Comparison of ENCODE assay signal across 24 cellular contexts in genomic region chr5:89534331-89534730, GRCh38.
DNase-seq lines count a peak whose midpoint lies in the region; ATAC-seq and TF ChIP-seq lines count a peak whose summit lies in the region.
"Had no signal": no experiment of that assay in that cellular context is flagged by ENCODE, and none has a peak within 500 bp of the region (broad histone marks: within the 10 kb centered on the region; RNA-seq: fewer than 3 reads in every experiment).

No MANE protein-coding gene starts in this region.

- peaks cover 0 to under 1% of the 10 kb centered on the region in 2 donors for H3K9me3 Mint-ChIP-seq in stimulated activated naive B cell treated with anti-CD40 and anti-IgM and Interleukin-4, amounts not matched to agents 10 μg/mL and 1 μg/mL and 100 μg/mL, for 72 hours
- H3K9me3 Mint-ChIP-seq: activated CD8-positive, alpha-beta T cell treated with anti-CD3 and anti-CD28 coated beads for 36 hours; CD8-positive, alpha-beta T cell had no signal

- no peak for TF ChIP-seq CTCF in epithelial cell of esophagus (IDR thresholded peaks at IDR 0.05; ENCODE audit: insufficient read depth, low read depth, low read length, missing control alignments)

- no peak overlapping the region for H3K4me3 Mint-ChIP-seq in stimulated activated naive B cell treated with anti-CD40 and anti-IgM and Interleukin-4, amounts not matched to agents 10 μg/mL and 1 μg/mL and 100 μg/mL, for 72 hours
- H3K4me3 Mint-ChIP-seq: activated CD8-positive, alpha-beta T cell treated with anti-CD3 and anti-CD28 coated beads for 36 hours; CD8-positive, alpha-beta T cell; central memory CD8-positive, alpha-beta T cell had no signal

- DNase-seq in HS-5 (ENCODE audit: low read depth) (peak; percentile 9), epithelial cell of esophagus (ENCODE audit: low read depth) (peak; percentile 37), kidney glomerular epithelial cell (lab: John Stamatoyannopoulos, UW) (peak; percentile 39), putamen (ENCODE audit: low spot score) (no peak), RKO (ENCODE audit: low spot score) (no peak), NCI-H2227 (lab: John Stamatoyannopoulos, UW; ENCODE audit: unreplicated experiment) (no peak)
- DNase-seq in stimulated activated naive B cell treated with anti-CD40 and anti-IgM and Interleukin-4, amounts not matched to agents 10 μg/mL and 1 μg/mL and 100 μg/mL, for 72 hours = no peak
- DNase-seq: activated CD8-positive, alpha-beta T cell treated with anti-CD3 and anti-CD28 coated beads for 36 hours; AML-193; CD8-positive, alpha-beta T cell; head of caudate nucleus; left colon; mammary epithelial cell; NCI-H2029 treated with DMSO at 0.1 percent for 48 hours; NCI-H82; stimulated activated CD4-positive, alpha-beta T cell treated with anti-CD3 and anti-CD28 coated beads, Interleukin-15, amount 100 ng/mL, for 24 hours; stimulated activated naive CD4-positive, alpha-beta T cell; T-helper 2 cell; uterus had no signal

- no peaks in the 10 kb centered on the region for H3K36me3 Mint-ChIP-seq in stimulated activated naive B cell treated with anti-CD40 and anti-IgM and Interleukin-4, amounts not matched to agents 10 μg/mL and 1 μg/mL and 100 μg/mL, for 72 hours
- H3K36me3 Mint-ChIP-seq: activated naive CD4-positive, alpha-beta T cell treated with anti-CD3 and anti-CD28 coated beads, Interleukin-2, amount 50 U/mL, for 72 hours; CD8-positive, alpha-beta T cell had no signal

- no peak overlapping the region for H3K4me3 ChIP-seq in epithelial cell of esophagus (ENCODE audit: low read length)
- H3K4me3 ChIP-seq: ascending aorta, SK-N-MC, uterus had no signal

- no peaks in the 10 kb centered on the region for H3K27me3 Mint-ChIP-seq in stimulated activated naive B cell treated with anti-CD40 and anti-IgM and Interleukin-4, amounts not matched to agents 10 μg/mL and 1 μg/mL and 100 μg/mL, for 72 hours
- H3K27me3 Mint-ChIP-seq: activated CD8-positive, alpha-beta T cell treated with anti-CD3 and anti-CD28 coated beads for 36 hours; central memory CD8-positive, alpha-beta T cell had no signal

- peaks cover 15 to 24% of the 10 kb centered on the region in 2 donors for H3K4me1 Mint-ChIP-seq in stimulated activated naive B cell treated with anti-CD40 and anti-IgM and Interleukin-4, amounts not matched to agents 10 μg/mL and 1 μg/mL and 100 μg/mL, for 72 hours
- H3K4me1 Mint-ChIP-seq: central memory CD8-positive, alpha-beta T cell had no signal

- no peak for ATAC-seq in stimulated activated naive B cell treated with anti-CD40 and anti-IgM and Interleukin-4, amounts not matched to agents 10 μg/mL and 1 μg/mL and 100 μg/mL, for 72 hours (replicated peaks)
- ATAC-seq: activated CD8-positive, alpha-beta T cell treated with anti-CD3 and anti-CD28 coated beads for 36 hours; activated naive CD4-positive, alpha-beta T cell treated with anti-CD3 and anti-CD28 coated beads, Interleukin-2, amount 50 U/mL, for 72 hours; CD8-positive, alpha-beta T cell; left colon; sciatic nerve had no signal

- no peak overlapping the region for H3K27ac Mint-ChIP-seq in stimulated activated naive B cell treated with anti-CD40 and anti-IgM and Interleukin-4, amounts not matched to agents 10 μg/mL and 1 μg/mL and 100 μg/mL, for 72 hours
- H3K27ac Mint-ChIP-seq: activated CD8-positive, alpha-beta T cell treated with anti-CD3 and anti-CD28 coated beads for 36 hours; activated naive CD4-positive, alpha-beta T cell treated with anti-CD3 and anti-CD28 coated beads, Interleukin-2, amount 50 U/mL, for 72 hours; CD8-positive, alpha-beta T cell had no signal

Comparison
In these comparisons a context has a peak if more than half of its experiments do, and no peak if none do; other contexts are left out.
1. DNase-seq: peak in HS-5 (single experiment), epithelial cell of esophagus (single experiment) and kidney glomerular epithelial cell (single experiment); none in putamen (single experiment), RKO (single experiment), NCI-H2227 (single experiment) and stimulated activated naive B cell treated with anti-CD40 and anti-IgM and Interleukin-4, amounts not matched to agents 10 μg/mL and 1 μg/mL and 100 μg/mL, for 72 hours (single experiment).